ENCODE assay signal across 22 cellular contexts in genomic region chr6:10576226-10576625, GRCh38. TPM values are rescaled to one million over a fixed set of nuclear protein-coding genes. Genes with fewer than 3 reads are reported as not detected.
A peak's percentile ranks its signal among the peaks of the same experiment; 100 is the strongest.
DNase-seq lines count a peak whose midpoint lies in the region; TF ChIP-seq lines count a peak whose summit lies in the region.
"Had no signal": no experiment of that assay in that cellular context is flagged by ENCODE, and none has a peak within 500 bp of the region (broad histone marks: within the 10 kb centered on the region; RNA-seq: fewer than 3 reads in every experiment).

No MANE protein-coding gene starts in this region.

- intact Hi-C loops in Caco-2 (cut with micrococcal nuclease; ENCODE audit: unreplicated experiment) = no loop called here
- intact Hi-C loops in dendritic cell treated with granulocyte-macrophage colony-stimulating factor and Interleukin-4, amounts not matched to agents 40 ng/mL and 50 ng/mL, for 4 days (cut with micrococcal nuclease) = no loop called here

- DNase-seq in Caco-2 (no peak), mesendoderm (no peak), SHP77 treated with DMSO at 0.1 percent for 48 hours (lab: John Stamatoyannopoulos, UW) (no peak), NCI-H146 treated with DMSO at 0.1 percent for 48 hours (lab: John Stamatoyannopoulos, UW; ENCODE audit: unreplicated experiment) (no peak), SKM-1 (lab: John Stamatoyannopoulos, UW; ENCODE audit: unreplicated experiment) (no peak)
- DNase-seq: 8988T; CD4-positive, alpha-beta memory T cell; DND-41; GOT3; NCI-H1092 treated with DMSO at 0.1 percent for 48 hours; NCI-H146; NCI-H2029 treated with DMSO at 0.1 percent for 48 hours; NCI-H226; NCI-H510A treated with DMSO at 0.1 percent for 48 hours; NCI-H748 treated with DMSO at 0.1 percent for 48 hours; PC-9 had no signal

- no peak overlapping the region for H3K4me3 Mint-ChIP-seq in Caco-2 (ENCODE audit: unreplicated experiment)
- no peak overlapping the region for H3K4me3 Mint-ChIP-seq in dendritic cell treated with granulocyte-macrophage colony-stimulating factor and Interleukin-4, amounts not matched to agents 40 ng/mL and 50 ng/mL, for 4 days
- H3K4me3 Mint-ChIP-seq: CD4-positive, alpha-beta memory T cell had no signal

- H3K4me1 ChIP-seq in Caco-2 (peaks cover 16% of the 10 kb centered on the region), HUES64 (ENCODE audit: insufficient read depth, low read length) (peaks cover 58% of the 10 kb centered on the region), mesendoderm (ENCODE audit: control insufficient read depth, low read depth, low read length) (peaks cover 20% of the 10 kb centered on the region)

- no peaks in the 10 kb centered on the region for H3K27me3 Mint-ChIP-seq in Caco-2 (ENCODE audit: insufficient read depth, unreplicated experiment)
- no peaks in the 10 kb centered on the region for H3K27me3 Mint-ChIP-seq in dendritic cell treated with granulocyte-macrophage colony-stimulating factor and Interleukin-4, amounts not matched to agents 40 ng/mL and 50 ng/mL, for 4 days
- H3K27me3 Mint-ChIP-seq: CD4-positive, alpha-beta memory T cell had no signal

- peak overlapping the region; percentile 11 for H2AK5ac ChIP-seq in mesendoderm (ENCODE audit: low read length)

- H2BK5ac ChIP-seq in mesendoderm (ENCODE audit: low read length) = peak overlapping the region; percentile 22

- H2BK15ac ChIP-seq in mesendoderm (replicated peaks; ENCODE audit: low read depth) = no peak overlapping the region

- CTCF ChIA-PET in Caco-2 (lab: Charles Lee) = no interaction called here

- POLR2A ChIA-PET in Caco-2 (lab: Charles Lee) = no interaction called here

- peaks cover 64% of the 10 kb centered on the region for H3K36me3 Mint-ChIP-seq in Caco-2 (ENCODE audit: insufficient read depth, unreplicated experiment)
- H3K36me3 Mint-ChIP-seq in dendritic cell treated with granulocyte-macrophage colony-stimulating factor and Interleukin-4, amounts not matched to agents 40 ng/mL and 50 ng/mL, for 4 days (ENCODE audit: low read depth) = peaks cover 23% of the 10 kb centered on the region

- H4K5ac ChIP-seq in mesendoderm (ENCODE audit: low read length) = no peak overlapping the region

- no peaks in the 10 kb centered on the region for H3K9me3 Mint-ChIP-seq in Caco-2 (ENCODE audit: unreplicated experiment)
- H3K9me3 Mint-ChIP-seq in dendritic cell treated with granulocyte-macrophage colony-stimulating factor and Interleukin-4, amounts not matched to agents 40 ng/mL and 50 ng/mL, for 4 days = no peaks in the 10 kb centered on the region
- H3K9me3 Mint-ChIP-seq: CD4-positive, alpha-beta memory T cell had no signal

- peak overlapping the region; percentile 54; the same call in 1 of the 2 replicates for H3K27ac ChIP-seq in HUES64 (ENCODE audit: low read depth, low read length)
- peak overlapping the region; percentile 21 for H3K27ac ChIP-seq in mesendoderm (ENCODE audit: low read depth, low read length)
- H3K27ac ChIP-seq: BLaER1 treated with 17β-estradiol and CSF1 and Interleukin-3, amounts not matched to agents 10 nM and 100 nM; KMS-11; PC-9; RWPE1 had no signal

- H3K4me1 Mint-ChIP-seq in Caco-2 (ENCODE audit: low read depth, unreplicated experiment) = peaks cover 21% of the 10 kb centered on the region
- peaks cover 21% of the 10 kb centered on the region for H3K4me1 Mint-ChIP-seq in dendritic cell treated with granulocyte-macrophage colony-stimulating factor and Interleukin-4, amounts not matched to agents 40 ng/mL and 50 ng/mL, for 4 days (ENCODE audit: low read depth)

- 71% methylated on average over 4 of the region's 4 CpGs for WGBS in HUES64
- no CpG with 5 or more reads among the region's 4 CpGs for WGBS in mesendoderm (ENCODE audit: extremely low coverage, insufficient coverage, low lambda C conversion rate)

- peaks cover 7% of the 10 kb centered on the region for H3K79me2 ChIP-seq in mesendoderm (ENCODE audit: control insufficient read depth, insufficient read depth, low read length)

- H3K9ac ChIP-seq in HUES64 (ENCODE audit: low read depth, low read length) (no peak overlapping the region), mesendoderm (ENCODE audit: low read length) (no peak overlapping the region)
- H3K9ac ChIP-seq: BLaER1 treated with 17β-estradiol and CSF1 and Interleukin-3, amounts not matched to agents 10 nM and 100 nM; KMS-11 had no signal

- H3K4me2 ChIP-seq in mesendoderm (ENCODE audit: low read length) = no peak overlapping the region
- H3K4me2 ChIP-seq: BLaER1 treated with 17β-estradiol and CSF1 and Interleukin-3, amounts not matched to agents 10 nM and 100 nM; KMS-11; PC-9 had no signal

- H3K27me3 ChIP-seq in Caco-2 (replicated peaks; ENCODE audit: control insufficient read depth, insufficient read depth, low read length) = no peaks in the 10 kb centered on the region
- no peaks in the 10 kb centered on the region for H3K27me3 ChIP-seq in HUES64 (ENCODE audit: insufficient read depth, low read length)
- H3K27me3 ChIP-seq in mesendoderm (ENCODE audit: insufficient read depth, low read length, poor library complexity) = no peaks in the 10 kb centered on the region
- H3K27me3 ChIP-seq: BLaER1 treated with 17β-estradiol and CSF1 and Interleukin-3, amounts not matched to agents 10 nM and 100 nM had no signal

- H3K36me3 ChIP-seq in Caco-2 (ENCODE audit: control insufficient read depth, insufficient read depth, low read length) (peaks cover 2% of the 10 kb centered on the region; the same call in 1 of the 2 replicates), HUES64 (ENCODE audit: insufficient read depth, low read length) (no peaks in the 10 kb centered on the region), mesendoderm (ENCODE audit: control insufficient read depth, insufficient read depth, low read length) (no peaks in the 10 kb centered on the region)
- H3K36me3 ChIP-seq: BLaER1 treated with 17β-estradiol and CSF1 and Interleukin-3, amounts not matched to agents 10 nM and 100 nM had no signal

- H3K9me3 ChIP-seq in Caco-2 (0 out of 2 replicates have a peak, but pooled peaks cover 3% of the 10 kb centered on the region), HUES64 (ENCODE audit: insufficient read depth, low read depth, low read length) (no peaks in the 10 kb centered on the region)
- H3K9me3 ChIP-seq: BLaER1 treated with 17β-estradiol and CSF1 and Interleukin-3, amounts not matched to agents 10 nM and 100 nM had no signal

- peak overlapping the region; percentile 23 for H3K27ac Mint-ChIP-seq in Caco-2 (ENCODE audit: unreplicated experiment)
- H3K27ac Mint-ChIP-seq in dendritic cell treated with granulocyte-macrophage colony-stimulating factor and Interleukin-4, amounts not matched to agents 40 ng/mL and 50 ng/mL, for 4 days = peak overlapping the region; percentile 35
- H3K27ac Mint-ChIP-seq: CD4-positive, alpha-beta memory T cell had no signal

- H4K8ac ChIP-seq in mesendoderm (ENCODE audit: low read depth, low read length) = no peak overlapping the region

- no peak overlapping the region for H3K23ac ChIP-seq in mesendoderm (ENCODE audit: low read length)

- TF ChIP-seq CTCF in Caco-2 (IDR thresholded peaks at IDR 0.05; ENCODE audit: insufficient read depth in 1 of 2, low read depth in 1 of 2, low read length in 1 of 2, severe bottlenecking in 1 of 2, unreplicated experiment in 1 of 2) = no peak

- H3K79me1 ChIP-seq in mesendoderm (ENCODE audit: low read length) = no peaks in the 10 kb centered on the region

- H3K18ac ChIP-seq in mesendoderm (ENCODE audit: low read length) = peak overlapping the region; percentile 81

- peak overlapping the region; percentile 76 for H3K4ac ChIP-seq in mesendoderm (ENCODE audit: low read depth, low read length)

- no peak overlapping the region for H3K4me3 ChIP-seq in Caco-2 (ENCODE audit: low read depth, low read length)
- H3K4me3 ChIP-seq in HUES64 (ENCODE audit: low read length) = no peak overlapping the region
- H3K4me3 ChIP-seq in mesendoderm (ENCODE audit: low read length) = no peak overlapping the region
- H3K4me3 ChIP-seq: BLaER1 treated with 17β-estradiol and CSF1 and Interleukin-3, amounts not matched to agents 10 nM and 100 nM; GM12878; PC-9 had no signal

- peak overlapping the region; percentile 84 for H2BK120ac ChIP-seq in mesendoderm (ENCODE audit: low read depth, low read length)

- H3K56ac ChIP-seq in mesendoderm (ENCODE audit: low read length) = peak overlapping the region; percentile 18

- no TSS peak for BruUV-seq in Caco-2 (replicated peaks; lab: Mats Ljungman, UMichigan)

RNA-seq across cellular contexts. Expression of gene GCNT2, which starts 55.1 kb away (rescaled TPM):
- 68.1 and 70.7 TPM in 2 replicates for total RNA-seq in Caco-2 (2022)
- 34.1 TPM for polyA plus RNA-seq in HUES64 (2013, experiment 1 of 2)
- polyA plus RNA-seq in HUES64 (2013, experiment 2 of 2) = 28.8 TPM
- 27.3 TPM for polyA plus RNA-seq in mesendoderm (2013, experiment 1 of 2)
- 26.5 TPM for polyA plus RNA-seq in mesendoderm (2013, experiment 2 of 2)
